Comparison of ENCODE assay signal across 8 cellular contexts in the genomic region with DNA sequence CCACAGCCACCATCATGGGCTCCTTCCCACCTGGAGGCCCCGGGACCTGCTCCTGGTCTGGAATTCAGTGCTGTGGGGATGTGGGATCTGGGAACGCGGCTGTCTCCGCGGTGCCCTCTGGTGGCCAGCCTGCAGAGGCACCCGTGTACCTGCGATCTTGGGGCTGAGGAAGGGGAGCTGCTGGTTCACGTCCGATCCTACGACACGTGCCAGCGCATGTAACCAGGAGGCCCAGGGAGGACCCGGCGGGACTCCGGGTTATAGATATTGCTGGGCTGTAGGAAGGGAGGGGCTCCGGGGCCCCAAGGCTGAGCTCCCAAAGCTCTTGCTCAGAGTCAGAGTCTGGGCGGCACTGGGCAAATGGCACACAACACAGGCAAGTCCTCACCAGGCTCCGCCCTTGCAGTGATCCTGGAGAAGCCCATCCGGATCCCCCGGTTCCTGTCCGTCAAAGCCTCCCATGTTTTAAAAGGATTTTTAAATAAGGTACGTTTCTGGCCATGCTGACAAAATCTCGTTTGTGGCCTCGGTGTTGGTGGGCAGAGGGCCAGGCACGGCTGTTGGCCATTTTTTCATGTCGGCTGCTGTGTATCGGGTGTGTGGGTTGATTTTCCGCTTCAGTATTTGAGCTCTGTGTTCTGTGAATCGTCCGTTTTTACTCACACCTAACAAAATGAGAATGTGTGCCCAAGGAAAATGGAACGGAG. TPM values are rescaled to one million over a fixed set of nuclear protein-coding genes. Genes with fewer than 3 reads are reported as not detected.
DNase-seq lines count a peak whose midpoint lies in the region; ATAC-seq and TF ChIP-seq lines count a peak whose summit lies in the region.

No MANE protein-coding gene starts in this region.

- no peaks in the 10 kb centered on the region for H3K27me3 Mint-ChIP-seq in natural killer cell (ENCODE audit: low read depth in 2 of 2)
- no peaks in the 10 kb centered on the region for H3K27me3 Mint-ChIP-seq in natural killer cell treated with Interleukin-12 subunit alpha and Interleukin-12 subunit beta and Interleukin-15 and Interleukin-18, amount 100 ng/mL, for 72 hours
- no peaks in the 10 kb centered on the region for H3K27me3 Mint-ChIP-seq in WTC11 (ENCODE audit: low read depth)
- H3K27me3 Mint-ChIP-seq in effector memory CD8-positive, alpha-beta T cell = no peaks in the 10 kb centered on the region

- H3K27ac ChIP-seq in testis = peak overlapping the region; percentile 72 to 82

- POLR2A ChIA-PET in WTC11 (lab: Charles Lee) = interaction anchor here (1.2 kb wide), 1 partner anchor 47 kb away, joined by 3 read pairs; no protein-coding TSS in a partner anchor

- no peaks in the 10 kb centered on the region for H3K36me3 Mint-ChIP-seq in natural killer cell
- no peaks in the 10 kb centered on the region for H3K36me3 Mint-ChIP-seq in natural killer cell treated with Interleukin-12 subunit alpha and Interleukin-12 subunit beta and Interleukin-15 and Interleukin-18, amount 100 ng/mL, for 72 hours
- peaks cover 21% of the 10 kb centered on the region for H3K36me3 Mint-ChIP-seq in WTC11
- peaks cover 19% of the 10 kb centered on the region for H3K36me3 Mint-ChIP-seq in effector memory CD8-positive, alpha-beta T cell (ENCODE audit: insufficient read depth)

- H3K36me3 ChIP-seq in testis (ENCODE audit: low read depth, missing control alignments) = no peaks in the 10 kb centered on the region

- DNase-seq in natural killer cell (no peak), NCI-H146 treated with DMSO at 0.1 percent for 48 hours (lab: John Stamatoyannopoulos, UW; ENCODE audit: unreplicated experiment) (peak; percentile 21), WTC11 (ENCODE audit: low spot score) (peak; percentile 84), medulla oblongata (ENCODE audit: extremely low spot score) (peak; percentile 55), testis (peak; percentile 72)
- no peak for DNase-seq in natural killer cell treated with Interleukin-12 subunit alpha and Interleukin-12 subunit beta and Interleukin-15 and Interleukin-18, amount 100 ng/mL, for 72 hours (ENCODE audit: low spot score)
- DNase-seq in effector memory CD8-positive, alpha-beta T cell = no peak

- peak overlapping the region; percentile 6 to 26 for H3K4me3 ChIP-seq in testis

- no peak overlapping the region for H3K4me3 Mint-ChIP-seq in natural killer cell
- no peak overlapping the region for H3K4me3 Mint-ChIP-seq in natural killer cell treated with Interleukin-12 subunit alpha and Interleukin-12 subunit beta and Interleukin-15 and Interleukin-18, amount 100 ng/mL, for 72 hours
- no peak overlapping the region for H3K4me3 Mint-ChIP-seq in WTC11
- H3K4me3 Mint-ChIP-seq in effector memory CD8-positive, alpha-beta T cell = no peak overlapping the region

- H3K4me1 Mint-ChIP-seq in natural killer cell = peaks cover 0 to 3% of the 10 kb centered on the region in 2 donors
- H3K4me1 Mint-ChIP-seq in natural killer cell treated with Interleukin-12 subunit alpha and Interleukin-12 subunit beta and Interleukin-15 and Interleukin-18, amount 100 ng/mL, for 72 hours (ENCODE audit: low read depth in 2 of 2) = peaks cover 0 to under 1% of the 10 kb centered on the region in 2 donors
- 0 out of 2 replicates have a peak, but pooled peaks cover 3% of the 10 kb centered on the region for H3K4me1 Mint-ChIP-seq in WTC11
- peaks cover 4 to 11% of the 10 kb centered on the region in 2 donors for H3K4me1 Mint-ChIP-seq in effector memory CD8-positive, alpha-beta T cell (ENCODE audit: low read depth in 2 of 2)

- H3K9me3 ChIP-seq in testis = no peaks in the 10 kb centered on the region

- CTCF ChIA-PET in WTC11 (lab: Charles Lee) = interaction anchor here (0.5 to 3.2 kb wide), 62 partner anchors 10 to 883 kb away, joined by 3 to 39 read pairs (median 4); a partner anchor contains a TSS

- no peaks in the 10 kb centered on the region for H3K27me3 ChIP-seq in testis

- peak in 2 of 3 donors; percentile 44 to 63 for ATAC-seq in natural killer cell
- ATAC-seq in natural killer cell treated with Interleukin-12 subunit alpha and Interleukin-12 subunit beta and Interleukin-15 and Interleukin-18, amount 100 ng/mL, for 72 hours = no peak
- peak; percentile 88 for ATAC-seq in WTC11
- ATAC-seq in effector memory CD8-positive, alpha-beta T cell (replicated peaks) = peak; percentile 43
- ATAC-seq in HG02623 (IDR thresholded peaks at IDR 0.05; ENCODE audit: unreplicated experiment) = no peak

- no peak for TF ChIP-seq POLR2A in testis (IDR thresholded peaks at IDR 0.05)

- peak; percentile 42 for TF ChIP-seq CTCF in natural killer cell (IDR thresholded peaks at IDR 0.05)
- peak; percentile 85 for TF ChIP-seq CTCF in WTC11 (IDR thresholded peaks at IDR 0.05)
- peak; percentile 73 to 91 (median 86) for TF ChIP-seq CTCF in testis (IDR thresholded peaks at IDR 0.05)

- H3K4me1 ChIP-seq in testis = peaks cover 5% of the 10 kb centered on the region

- H3K27ac Mint-ChIP-seq in natural killer cell (no peak overlapping the region), WTC11 (peak overlapping the region; percentile 88)
- no peak overlapping the region for H3K27ac Mint-ChIP-seq in natural killer cell treated with Interleukin-12 subunit alpha and Interleukin-12 subunit beta and Interleukin-15 and Interleukin-18, amount 100 ng/mL, for 72 hours
- H3K27ac Mint-ChIP-seq in effector memory CD8-positive, alpha-beta T cell = peak overlapping the region; percentile 41 to 85

- H3K9me3 Mint-ChIP-seq in natural killer cell = no peaks in the 10 kb centered on the region
- H3K9me3 Mint-ChIP-seq in natural killer cell treated with Interleukin-12 subunit alpha and Interleukin-12 subunit beta and Interleukin-15 and Interleukin-18, amount 100 ng/mL, for 72 hours = no peaks in the 10 kb centered on the region
- no peaks in the 10 kb centered on the region for H3K9me3 Mint-ChIP-seq in WTC11
- H3K9me3 Mint-ChIP-seq in effector memory CD8-positive, alpha-beta T cell = no peaks in the 10 kb centered on the region

- 43 to 52% methylated on average over 12 to 31 of the region's 31 CpGs for WGBS in testis, 2 donors

- intact Hi-C loops in natural killer cell (cut with micrococcal nuclease) = no loop called here
- intact Hi-C loops in testis (cut with DNase I; ENCODE audit: low total_unique reads) = no loop called here

TF ChIP-seq in WTC11, 78 proteins besides CTCF, POLR2A, EP300 and RAD21:
- no peak for TF ChIP-seq PRRX2 (CRISPR knock-in tag; IDR thresholded peaks at IDR 0.05)
- TF ChIP-seq, protein P1, sequence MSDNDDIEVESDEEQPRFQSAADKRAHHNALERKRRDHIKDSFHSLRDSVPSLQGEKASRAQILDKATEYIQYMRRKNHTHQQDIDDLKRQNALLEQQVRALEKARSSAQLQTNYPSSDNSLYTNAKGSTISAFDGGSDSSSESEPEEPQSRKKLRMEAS (CRISPR knock-in tag; IDR thresholded peaks at IDR 0.05) = peak; percentile 43; the same call in 1 of the 2 replicates
- peak; percentile 42; the same call in 1 of the 2 replicates for TF ChIP-seq SP1 (CRISPR knock-in tag; conservative IDR thresholded peaks at IDR 0.05)
- peak; percentile 28; the same call in 1 of the 2 replicates for TF ChIP-seq FOXP1 (CRISPR knock-in tag; IDR thresholded peaks at IDR 0.05; ENCODE audit: borderline replicate concordance)
- TF ChIP-seq, protein P2, sequence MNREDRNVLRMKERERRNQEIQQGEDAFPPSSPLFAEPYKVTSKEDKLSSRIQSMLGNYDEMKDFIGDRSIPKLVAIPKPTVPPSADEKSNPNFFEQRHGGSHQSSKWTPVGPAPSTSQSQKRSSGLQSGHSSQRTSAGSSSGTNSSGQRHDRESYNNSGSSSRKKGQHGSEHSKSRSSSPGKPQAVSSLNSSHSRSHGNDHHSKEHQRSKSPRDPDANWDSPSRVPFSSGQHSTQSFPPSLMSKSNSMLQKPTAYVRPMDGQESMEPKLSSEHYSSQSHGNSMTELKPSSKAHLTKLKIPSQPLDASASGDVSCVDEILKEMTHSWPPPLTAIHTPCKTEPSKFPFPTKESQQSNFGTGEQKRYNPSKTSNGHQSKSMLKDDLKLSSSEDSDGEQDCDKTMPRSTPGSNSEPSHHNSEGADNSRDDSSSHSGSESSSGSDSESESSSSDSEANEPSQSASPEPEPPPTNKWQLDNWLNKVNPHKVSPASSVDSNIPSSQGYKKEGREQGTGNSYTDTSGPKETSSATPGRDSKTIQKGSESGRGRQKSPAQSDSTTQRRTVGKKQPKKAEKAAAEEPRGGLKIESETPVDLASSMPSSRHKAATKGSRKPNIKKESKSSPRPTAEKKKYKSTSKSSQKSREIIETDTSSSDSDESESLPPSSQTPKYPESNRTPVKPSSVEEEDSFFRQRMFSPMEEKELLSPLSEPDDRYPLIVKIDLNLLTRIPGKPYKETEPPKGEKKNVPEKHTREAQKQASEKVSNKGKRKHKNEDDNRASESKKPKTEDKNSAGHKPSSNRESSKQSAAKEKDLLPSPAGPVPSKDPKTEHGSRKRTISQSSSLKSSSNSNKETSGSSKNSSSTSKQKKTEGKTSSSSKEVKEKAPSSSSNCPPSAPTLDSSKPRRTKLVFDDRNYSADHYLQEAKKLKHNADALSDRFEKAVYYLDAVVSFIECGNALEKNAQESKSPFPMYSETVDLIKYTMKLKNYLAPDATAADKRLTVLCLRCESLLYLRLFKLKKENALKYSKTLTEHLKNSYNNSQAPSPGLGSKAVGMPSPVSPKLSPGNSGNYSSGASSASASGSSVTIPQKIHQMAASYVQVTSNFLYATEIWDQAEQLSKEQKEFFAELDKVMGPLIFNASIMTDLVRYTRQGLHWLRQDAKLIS (CRISPR knock-in tag; IDR thresholded peaks at IDR 0.05; ENCODE audit: borderline replicate concordance) = no peak
TF ChIP-seq in WTC11: peak in this region for 3.

RNA-seq across cellular contexts. Expression of a gene that starts 20.1 kb away (rescaled TPM):
- 10 to 100 TPM; 40.3 to 53.0 (median 43.3) TPM for total RNA-seq in natural killer cell
- total RNA-seq in natural killer cell treated with Interleukin-12 subunit alpha and Interleukin-12 subunit beta and Interleukin-15 and Interleukin-18, amount 100 ng/mL, for 72 hours = 10 to 100 TPM; 43.4 to 61.8 TPM
- total RNA-seq in WTC11 (2021) = 133 to 151 TPM (median 150 TPM) in 3 replicates
- 10 to 100 TPM; 65.5 to 72.0 TPM for total RNA-seq in testis
- 72.6 TPM for polyA plus RNA-seq in testis (ENCODE audit: insufficient read depth, low read depth, low replicate concordance)

RNA-seq across cellular contexts. Expression of a gene that starts 53.6 kb away (rescaled TPM):
- total RNA-seq in natural killer cell (100 to 1,000 TPM in 2 of 3 donors, 10 to 100 TPM in 1; 96.9 to 145 (median 140) TPM), WTC11 (2021) (75.5 to 88.6 TPM (median 75.6 TPM) in 3 replicates), testis (10 to 100 TPM; 85.7 to 87.1 TPM)
- 10 to 100 TPM; 16.5 to 42.7 TPM for total RNA-seq in natural killer cell treated with Interleukin-12 subunit alpha and Interleukin-12 subunit beta and Interleukin-15 and Interleukin-18, amount 100 ng/mL, for 72 hours
- 40.2 TPM for polyA plus RNA-seq in testis (ENCODE audit: insufficient read depth, low read depth, low replicate concordance)

Comparison
In these comparisons a context has a peak if more than half of its experiments do, and no peak if none do; other contexts are left out.
1. ATAC-seq: peak in natural killer cell (2 of 3), WTC11 (single experiment) and effector memory CD8-positive, alpha-beta T cell (single experiment); none in natural killer cell treated with Interleukin-12 subunit alpha and Interleukin-12 subunit beta and Interleukin-15 and Interleukin-18, amount 100 ng/mL, for 72 hours (0 of 2) and HG02623 (single experiment).
2. DNase-seq: peak in NCI-H146 treated with DMSO at 0.1 percent for 48 hours (single experiment), WTC11 (single experiment), medulla oblongata (single experiment) and testis (single experiment); none in natural killer cell (single experiment), natural killer cell treated with Interleukin-12 subunit alpha and Interleukin-12 subunit beta and Interleukin-15 and Interleukin-18, amount 100 ng/mL, for 72 hours (single experiment) and effector memory CD8-positive, alpha-beta T cell (0 of 3).
3. H3K27ac Mint-ChIP-seq: peak in WTC11 (single experiment) and effector memory CD8-positive, alpha-beta T cell (2 of 2); none in natural killer cell (0 of 2) and natural killer cell treated with Interleukin-12 subunit alpha and Interleukin-12 subunit beta and Interleukin-15 and Interleukin-18, amount 100 ng/mL, for 72 hours (0 of 2).
4. Peak in every context shown above with its lines, with median percentiles within 50 percentile points of each other: CTCF ChIP-seq.